In genomic region chr18:56789889-56790180, GRCh38 we compare ENCODE assay signal across 8 cellular contexts.
"Had no signal": no experiment of that assay in that cellular context is flagged by ENCODE, and none has a peak within 500 bp of the region (broad histone marks: within the 10 kb centered on the region; RNA-seq: fewer than 3 reads in every experiment).

No MANE protein-coding gene starts in this region.

- H3K9me3 Mint-ChIP-seq: activated naive CD4-positive, alpha-beta T cell treated with anti-CD3 and anti-CD28 coated beads, Interleukin-2, amount 10 ng/mL, durations not matched to agents 7 days and 5 days; activated T-helper 17 cell treated with anti-CD3 and anti-CD28 coated beads, Interleukin-2, amount 50 U/mL, for 72 hours; central memory CD8-positive, alpha-beta T cell; dendritic cell treated with granulocyte-macrophage colony-stimulating factor and Interleukin-4, amounts not matched to agents 40 ng/mL and 50 ng/mL, for 4 days had no signal

- ATAC-seq: esophagus mucosa had no signal

- DNase-seq: activated CD4-positive, alpha-beta T cell treated with anti-CD3 and anti-CD28 coated beads for 4 hours; activated T-cell treated with anti-CD3 and anti-CD28 coated beads for 4 hours; sigmoid colon had no signal

- H3K4me3 Mint-ChIP-seq: activated naive CD4-positive, alpha-beta T cell treated with anti-CD3 and anti-CD28 coated beads, Interleukin-2, amount 10 ng/mL, durations not matched to agents 7 days and 5 days; activated T-helper 17 cell treated with anti-CD3 and anti-CD28 coated beads, Interleukin-2, amount 50 U/mL, for 72 hours; central memory CD8-positive, alpha-beta T cell; dendritic cell treated with granulocyte-macrophage colony-stimulating factor and Interleukin-4, amounts not matched to agents 40 ng/mL and 50 ng/mL, for 4 days had no signal

- H3K27ac ChIP-seq: sigmoid colon had no signal

- H3K27me3 Mint-ChIP-seq: activated naive CD4-positive, alpha-beta T cell treated with anti-CD3 and anti-CD28 coated beads, Interleukin-2, amount 10 ng/mL, durations not matched to agents 7 days and 5 days; activated T-helper 17 cell treated with anti-CD3 and anti-CD28 coated beads, Interleukin-2, amount 50 U/mL, for 72 hours; central memory CD8-positive, alpha-beta T cell; dendritic cell treated with granulocyte-macrophage colony-stimulating factor and Interleukin-4, amounts not matched to agents 40 ng/mL and 50 ng/mL, for 4 days had no signal

- H3K9me3 ChIP-seq: sigmoid colon had no signal

- H3K27ac Mint-ChIP-seq: activated naive CD4-positive, alpha-beta T cell treated with anti-CD3 and anti-CD28 coated beads, Interleukin-2, amount 10 ng/mL, durations not matched to agents 7 days and 5 days; activated T-helper 17 cell treated with anti-CD3 and anti-CD28 coated beads, Interleukin-2, amount 50 U/mL, for 72 hours; dendritic cell treated with granulocyte-macrophage colony-stimulating factor and Interleukin-4, amounts not matched to agents 40 ng/mL and 50 ng/mL, for 4 days had no signal

- H3K4me1 Mint-ChIP-seq: activated naive CD4-positive, alpha-beta T cell treated with anti-CD3 and anti-CD28 coated beads, Interleukin-2, amount 10 ng/mL, durations not matched to agents 7 days and 5 days; activated T-helper 17 cell treated with anti-CD3 and anti-CD28 coated beads, Interleukin-2, amount 50 U/mL, for 72 hours; central memory CD8-positive, alpha-beta T cell had no signal

- H3K4me3 ChIP-seq: sigmoid colon had no signal

- H3K27me3 ChIP-seq: sigmoid colon had no signal

- H3K4me1 ChIP-seq: sigmoid colon had no signal
